20 cellular contexts compared by ENCODE assay signal in the genomic region with DNA sequence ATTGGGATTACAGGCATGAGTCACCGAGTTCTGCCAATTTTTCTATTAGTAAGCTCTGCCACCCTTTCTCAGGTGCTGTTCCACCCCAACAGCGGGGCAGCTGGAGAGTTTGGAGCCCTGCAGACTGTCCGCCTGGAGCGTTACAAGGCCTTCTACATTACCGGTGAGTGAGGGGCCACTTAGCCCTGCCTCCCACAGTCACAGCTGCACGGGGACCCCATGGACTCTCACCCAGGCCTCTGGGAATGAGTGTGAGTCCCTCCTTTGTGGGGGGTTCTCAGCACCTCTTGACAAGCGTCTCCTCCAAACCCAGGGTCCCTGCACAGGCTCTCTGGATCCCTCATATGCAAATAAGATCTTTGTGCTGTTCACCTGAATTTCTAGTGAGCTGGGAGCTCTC.
"Had no signal": no experiment of that assay in that cellular context is flagged by ENCODE, and none has a peak within 500 bp of the region (broad histone marks: within the 10 kb centered on the region; RNA-seq: fewer than 3 reads in every experiment).

No MANE protein-coding gene starts in this region.

- H3K36me3 ChIP-seq: lower lobe of right lung, neural progenitor cell, right lobe of liver, upper lobe of left lung, WERI-Rb-1 had no signal

- H3K27ac Mint-ChIP-seq: dendritic cell treated with granulocyte-macrophage colony-stimulating factor and Interleukin-4, amounts not matched to agents 40 ng/mL and 50 ng/mL, for 4 days; neural progenitor cell had no signal

- DNase-seq: activated CD4-positive, alpha-beta T cell treated with anti-CD3 and anti-CD28 coated beads, Interleukin-2, amount 50 U/mL, for 4 hours; activated CD4-positive, CD25-positive, alpha-beta regulatory T cell treated with anti-CD3 and anti-CD28 coated beads, Interleukin-2, amount 50 U/mL, for 72 hours; activated naive CD4-positive, alpha-beta T cell; cerebellar nuclear complex; effector CD4-positive, alpha-beta T cell; glutamatergic neuron; immature natural killer cell; lower lobe of right lung; naive thymus-derived CD8-positive, alpha-beta T cell; small intestine; stimulated activated CD4-positive, alpha-beta T cell treated with anti-CD3 and anti-CD28 coated beads, Interleukin-2, amount 100 ng/mL, for 24 hours; stimulated activated naive CD4-positive, alpha-beta T cell; T-helper 1 cell; upper lobe of left lung; WERI-Rb-1 had no signal

- H3K27me3 ChIP-seq: hepatocyte, neural progenitor cell, right lobe of liver, upper lobe of left lung had no signal

- H3K4me3 ChIP-seq: hepatocyte, lower lobe of right lung, neural progenitor cell, right lobe of liver, upper lobe of left lung had no signal

- H3K27me3 Mint-ChIP-seq: dendritic cell treated with granulocyte-macrophage colony-stimulating factor and Interleukin-4, amounts not matched to agents 40 ng/mL and 50 ng/mL, for 4 days; naive thymus-derived CD8-positive, alpha-beta T cell had no signal

- H3K4me3 Mint-ChIP-seq: dendritic cell treated with granulocyte-macrophage colony-stimulating factor and Interleukin-4, amounts not matched to agents 40 ng/mL and 50 ng/mL, for 4 days; immature natural killer cell; naive thymus-derived CD8-positive, alpha-beta T cell; neural progenitor cell had no signal

- H3K27ac ChIP-seq: lower lobe of right lung, neural progenitor cell, right lobe of liver, upper lobe of left lung, WERI-Rb-1 had no signal

- H3K9me3 Mint-ChIP-seq: dendritic cell treated with granulocyte-macrophage colony-stimulating factor and Interleukin-4, amounts not matched to agents 40 ng/mL and 50 ng/mL, for 4 days; immature natural killer cell had no signal

- H3K9me3 ChIP-seq: right lobe of liver had no signal

- ATAC-seq: left lobe of liver; lower lobe of right lung; naive thymus-derived CD8-positive, alpha-beta T cell; right lobe of liver had no signal
